ENCODE assay signal across 8 cellular contexts in genomic region chr7:4158406-4158805, GRCh38.
"Had no signal": no experiment of that assay in that cellular context is flagged by ENCODE, and none has a peak within 500 bp of the region (broad histone marks: within the 10 kb centered on the region; RNA-seq: fewer than 3 reads in every experiment).

No MANE protein-coding gene starts in this region.

- H3K4me1 Mint-ChIP-seq: GM23338, IgD-negative memory B cell had no signal

- H3K4me2 ChIP-seq: GM23338 had no signal

- H3K27ac Mint-ChIP-seq: GM23338, H9, HFFc6, IgD-negative memory B cell had no signal

- H3K27me3 Mint-ChIP-seq: IgD-negative memory B cell had no signal

- H3K27ac ChIP-seq: HL-60 had no signal

- DNase-seq: H9, HCEC 1CT, HFFc6, KBM-7 had no signal

- H3K9me3 Mint-ChIP-seq: GM23338, H9 had no signal

- H3K4me3 Mint-ChIP-seq: GM23338, H9, HFFc6, IgD-negative memory B cell had no signal

- H3K4me3 ChIP-seq: GM23338 had no signal

- H2AFZ ChIP-seq: GM23338 had no signal

- ATAC-seq: GM23338, HepG2 had no signal

- H3K36me3 Mint-ChIP-seq: IgD-negative memory B cell had no signal
